In genomic region chr9:4984571-4985375, GRCh38 we compare ENCODE assay signal across 8 cellular contexts. TPM values are rescaled to one million over a fixed set of nuclear protein-coding genes. Genes with fewer than 3 reads are reported as not detected.
DNase-seq lines count a peak whose midpoint lies in the region; ATAC-seq and TF ChIP-seq lines count a peak whose summit lies in the region.

Gene JAK2, plus strand, starts transcription at chr9:4985272. Its CDS starts 36,716 bp downstream, at chr9:5021988.

- H3K4me1 ChIP-seq in DND-41 (ENCODE audit: insufficient read depth, low read length) (peaks cover 45% of the 10 kb centered on the region), stomach (peaks cover 28 to 57% (median 46%) of the 10 kb centered on the region in 4 donors)

- intact Hi-C loops in stomach (cut with DNase I; ENCODE audit: low total_unique reads) = loop anchor here (10.0 kb wide), 2 partner anchors 190 to 220 kb away; partner anchors contain the start of gene RCL1

- TF ChIP-seq EP300 in neural cell (conservative IDR thresholded peaks at IDR 0.05; ENCODE audit: poor library complexity, severe bottlenecking) (no peak), stomach (IDR thresholded peaks at IDR 0.05) (no peak)

- no peaks in the 10 kb centered on the region for H3K27me3 ChIP-seq in DND-41 (ENCODE audit: insufficient read depth, low read length, poor library complexity)
- no peaks in the 10 kb centered on the region for H3K27me3 ChIP-seq in neural cell (ENCODE audit: insufficient read depth, low read depth, low read length)
- no peaks in the 10 kb centered on the region for H3K27me3 ChIP-seq in stomach

- no peaks in the 10 kb centered on the region for H3K27me3 Mint-ChIP-seq in activated T-helper 17 cell treated with anti-CD3 and anti-CD28 coated beads, Interleukin-2, amount 50 U/mL, for 72 hours

- 0 to 1% (median 0%) methylated on average over 12 to 88 of the region's 88 CpGs for WGBS in stomach, 5 donors

- H3K9me3 Mint-ChIP-seq in activated T-helper 17 cell treated with anti-CD3 and anti-CD28 coated beads, Interleukin-2, amount 50 U/mL, for 72 hours = no peaks in the 10 kb centered on the region

- H3K36me3 ChIP-seq in DND-41 (ENCODE audit: insufficient read depth, low read length) = no peaks in the 10 kb centered on the region; the same call in 1 of the 2 replicates
- no peaks in the 10 kb centered on the region for H3K36me3 ChIP-seq in neural cell (ENCODE audit: insufficient read depth, low read length)
- no peaks in the 10 kb centered on the region for H3K36me3 ChIP-seq in stomach

- TF ChIP-seq CTCF in DND-41 (IDR thresholded peaks at IDR 0.05; ENCODE audit: borderline replicate concordance, extremely low read depth, low read length, poor library complexity, severe bottlenecking) = peak; percentile 54
- peak; percentile 42 for TF ChIP-seq CTCF in fibroblast of pulmonary artery (IDR thresholded peaks at IDR 0.05; ENCODE audit: low read length, missing control alignments)
- TF ChIP-seq CTCF in neural cell (IDR thresholded peaks at IDR 0.05; ENCODE audit: poor library complexity, severe bottlenecking) = peak; percentile 62
- peak in 4 of 7 experiments; percentile 9 to 28 (median 18) for TF ChIP-seq CTCF in stomach (IDR thresholded peaks at IDR 0.05)

- in situ Hi-C loops in KBM-7 (cut with MboI; ENCODE audit: low pct_unique_long_range_greater_than_20kb, low sequenced_read_pairs) = loop anchor here (25.0 kb wide), 1 partner anchor 222 kb away; no protein-coding TSS in a partner anchor

- TF ChIP-seq POLR2A in stomach (IDR thresholded peaks at IDR 0.05) = peak in 2 of 4 donors; percentile 41 to 58

- H3K9me3 ChIP-seq in DND-41 (ENCODE audit: insufficient read depth, low read length, severe bottlenecking) (no peaks in the 10 kb centered on the region), neural cell (ENCODE audit: low read length) (no peaks in the 10 kb centered on the region), stomach (no peaks in the 10 kb centered on the region)

- H3K4me2 ChIP-seq in DND-41 (ENCODE audit: insufficient read depth, low read length) (peak within 1 kb of the TSS; percentile 92), neural cell (ENCODE audit: low read length) (peak within 1 kb of the TSS; percentile 62)

- TF ChIP-seq RAD21 in neural cell (conservative IDR thresholded peaks at IDR 0.05) = no peak

- H3K27ac Mint-ChIP-seq in activated T-helper 17 cell treated with anti-CD3 and anti-CD28 coated beads, Interleukin-2, amount 50 U/mL, for 72 hours = peak within 1 kb of the TSS; percentile 83

- H3K36me3 Mint-ChIP-seq in activated T-helper 17 cell treated with anti-CD3 and anti-CD28 coated beads, Interleukin-2, amount 50 U/mL, for 72 hours (ENCODE audit: low read depth) = peaks cover 15% of the 10 kb centered on the region

- peak within 1 kb of the TSS; percentile 91 for H3K27ac ChIP-seq in DND-41 (ENCODE audit: low read length)
- H3K27ac ChIP-seq in neural cell (ENCODE audit: low read length) = peak within 1 kb of the TSS; percentile 82
- H3K27ac ChIP-seq in stomach = peak within 1 kb of the TSS; percentile 97 to 99 (median 98)

- H3K9me2 ChIP-seq in neural cell (ENCODE audit: insufficient read depth, low read length) = no peaks in the 10 kb centered on the region

- H4K20me1 ChIP-seq in DND-41 (ENCODE audit: insufficient read depth, low read length) (no peaks in the 10 kb centered on the region), neural cell (ENCODE audit: insufficient read depth) (no peaks in the 10 kb centered on the region)

- peak within 1 kb of the TSS; percentile 46 to 84; a peak in 3 of 4 replicates for H3K4me3 ChIP-seq in DND-41 (ENCODE audit: low read depth in 1 of 2, low read length in 2 of 2)
- peak within 1 kb of the TSS; percentile 83 for H3K4me3 ChIP-seq in fibroblast of pulmonary artery (replicated peaks; ENCODE audit: low read depth, low read length)
- H3K4me3 ChIP-seq in neural cell (ENCODE audit: low read length) = peak within 1 kb of the TSS; percentile 84
- peak within 1 kb of the TSS; percentile 73 to 92 (median 86) for H3K4me3 ChIP-seq in stomach

- H2AFZ ChIP-seq in DND-41 (ENCODE audit: low read depth, low read length) (peak within 1 kb of the TSS; percentile 91), neural cell (ENCODE audit: low read depth, low read length) (peak within 1 kb of the TSS; percentile 70)

- H3K9ac ChIP-seq in DND-41 (ENCODE audit: low read depth, low read length) = peak within 1 kb of the TSS; percentile 88
- H3K9ac ChIP-seq in neural cell (ENCODE audit: low read length) = peak within 1 kb of the TSS; percentile 79

- H3K79me2 ChIP-seq in DND-41 (ENCODE audit: insufficient read depth, low read length) (peaks cover 10% of the 10 kb centered on the region; the same call in 1 of the 2 replicates), neural cell (replicated peaks; ENCODE audit: insufficient read depth, low read length) (peaks cover 7% of the 10 kb centered on the region)

- no peak within 1 kb of the TSS for H3K4me3 Mint-ChIP-seq in activated T-helper 17 cell treated with anti-CD3 and anti-CD28 coated beads, Interleukin-2, amount 50 U/mL, for 72 hours

- H3K4me1 Mint-ChIP-seq in activated T-helper 17 cell treated with anti-CD3 and anti-CD28 coated beads, Interleukin-2, amount 50 U/mL, for 72 hours = peaks cover 40% of the 10 kb centered on the region

- peaks cover 12% of the 10 kb centered on the region for H3F3A ChIP-seq in neural cell (ENCODE audit: insufficient read depth, low read length, poor library complexity, severe bottlenecking)

- peak; percentile 81 for ATAC-seq in DND-41 (ENCODE audit: insufficient read depth, low read depth)
- peak; percentile 72 for ATAC-seq in GM21717 (IDR thresholded peaks at IDR 0.05; ENCODE audit: unreplicated experiment)
- ATAC-seq in activated T-helper 17 cell treated with anti-CD3 and anti-CD28 coated beads, Interleukin-2, amount 50 U/mL, for 72 hours (replicated peaks) = peak; percentile 91

- DNase-seq in DND-41 (peak; percentile 87), KBM-7 (peak; percentile 96), RPMI8226 (peak; percentile 88), fibroblast of pulmonary artery (ENCODE audit: low read depth) (peak; percentile 96), stomach (peak; percentile 90)

TF ChIP-seq in neural cell, 6 proteins besides CTCF, POLR2A, EP300 and RAD21:
- TF ChIP-seq, protein P1, sequence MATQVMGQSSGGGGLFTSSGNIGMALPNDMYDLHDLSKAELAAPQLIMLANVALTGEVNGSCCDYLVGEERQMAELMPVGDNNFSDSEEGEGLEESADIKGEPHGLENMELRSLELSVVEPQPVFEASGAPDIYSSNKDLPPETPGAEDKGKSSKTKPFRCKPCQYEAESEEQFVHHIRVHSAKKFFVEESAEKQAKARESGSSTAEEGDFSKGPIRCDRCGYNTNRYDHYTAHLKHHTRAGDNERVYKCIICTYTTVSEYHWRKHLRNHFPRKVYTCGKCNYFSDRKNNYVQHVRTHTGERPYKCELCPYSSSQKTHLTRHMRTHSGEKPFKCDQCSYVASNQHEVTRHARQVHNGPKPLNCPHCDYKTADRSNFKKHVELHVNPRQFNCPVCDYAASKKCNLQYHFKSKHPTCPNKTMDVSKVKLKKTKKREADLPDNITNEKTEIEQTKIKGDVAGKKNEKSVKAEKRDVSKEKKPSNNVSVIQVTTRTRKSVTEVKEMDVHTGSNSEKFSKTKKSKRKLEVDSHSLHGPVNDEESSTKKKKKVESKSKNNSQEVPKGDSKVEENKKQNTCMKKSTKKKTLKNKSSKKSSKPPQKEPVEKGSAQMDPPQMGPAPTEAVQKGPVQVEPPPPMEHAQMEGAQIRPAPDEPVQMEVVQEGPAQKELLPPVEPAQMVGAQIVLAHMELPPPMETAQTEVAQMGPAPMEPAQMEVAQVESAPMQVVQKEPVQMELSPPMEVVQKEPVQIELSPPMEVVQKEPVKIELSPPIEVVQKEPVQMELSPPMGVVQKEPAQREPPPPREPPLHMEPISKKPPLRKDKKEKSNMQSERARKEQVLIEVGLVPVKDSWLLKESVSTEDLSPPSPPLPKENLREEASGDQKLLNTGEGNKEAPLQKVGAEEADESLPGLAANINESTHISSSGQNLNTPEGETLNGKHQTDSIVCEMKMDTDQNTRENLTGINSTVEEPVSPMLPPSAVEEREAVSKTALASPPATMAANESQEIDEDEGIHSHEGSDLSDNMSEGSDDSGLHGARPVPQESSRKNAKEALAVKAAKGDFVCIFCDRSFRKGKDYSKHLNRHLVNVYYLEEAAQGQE (IDR thresholded peaks at IDR 0.05; ENCODE audit: borderline replicate concordance) = peak; percentile 60
- TF ChIP-seq EZH2 (IDR thresholded peaks at IDR 0.05; ENCODE audit: borderline replicate concordance, insufficient read depth, low read length, poor library complexity, severe bottlenecking) (no peak), POLR2AphosphoS5 (IDR thresholded peaks at IDR 0.05) (peak; percentile 57), MXI1 (conservative IDR thresholded peaks at IDR 0.05; ENCODE audit: poor library complexity, severe bottlenecking) (peak; percentile 68), SMC3 (conservative IDR thresholded peaks at IDR 0.05; ENCODE audit: poor library complexity) (peak; percentile 13), TAF1 (IDR thresholded peaks at IDR 0.05; ENCODE audit: low read depth) (peak; percentile 10)

RNA-seq across cellular contexts. Expression of gene JAK2, which starts in this region (rescaled TPM):
- 10 to 100 TPM; 17.3 to 24.6 TPM for total RNA-seq in activated T-helper 17 cell treated with anti-CD3 and anti-CD28 coated beads, Interleukin-2, amount 50 U/mL, for 72 hours
- 16.9 and 19.7 TPM in 2 replicates for polyA plus RNA-seq in neural cell
- 40.9 and 46.4 TPM in 2 replicates for polyA minus RNA-seq in neural cell
- total RNA-seq in stomach = 10 to 100 TPM; 12.7 to 58.6 (median 45.1) TPM
- 1 to 10 TPM; 3.9 to 7.5 (median 4.5) TPM for polyA plus RNA-seq in stomach

Comparison
In these comparisons a context has a peak if more than half of its experiments do, and no peak if none do; other contexts are left out.
1. Peak in every context shown above with its lines: DNase-seq, ATAC-seq, H3K4me3 ChIP-seq and H3K27ac ChIP-seq.